ENCODE assay signal across 2 cellular contexts in the genomic region with DNA sequence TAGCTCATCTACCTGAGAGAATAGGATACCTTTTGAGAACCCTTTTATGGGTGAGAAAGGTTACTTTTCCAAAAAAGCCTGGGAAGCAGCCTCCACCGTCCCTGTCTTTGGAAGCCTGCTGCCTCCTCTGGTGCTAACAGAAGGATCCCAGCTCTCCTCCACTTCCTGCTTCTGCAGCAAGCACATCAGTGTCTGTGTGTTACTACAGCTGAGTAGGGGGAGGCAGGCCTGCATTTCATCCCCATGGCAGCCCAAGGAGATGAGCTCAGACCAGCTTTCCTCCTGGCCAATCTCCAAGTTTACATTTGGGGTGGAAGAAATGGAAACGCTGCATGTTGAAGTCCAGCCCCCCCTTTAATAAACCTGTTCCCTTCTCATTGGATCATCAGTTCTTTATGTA.
TF ChIP-seq lines count a peak whose summit lies in the region.

No MANE protein-coding gene starts in this region.

TF ChIP-seq in HepG2, 621 proteins besides CTCF, POLR2A, EP300 and RAD21:
- TF ChIP-seq GLI4 (CRISPR knock-in tag; IDR thresholded peaks at IDR 0.05; ENCODE audit: borderline replicate concordance): no peak
- peak; percentile 65 for TF ChIP-seq RBM22 (optimal IDR thresholded peaks at IDR 0.05; ENCODE audit: low read length)

TF ChIP-seq in SK-N-SH, 30 proteins besides CTCF, POLR2A, EP300 and RAD21:
- TF ChIP-seq ELF1 (IDR thresholded peaks at IDR 0.05) (peak; percentile 26; the same call in 1 of the 2 replicates), TCF12 (IDR thresholded peaks at IDR 0.05) (peak; percentile 35; the same call in 1 of the 2 replicates), MXI1 (IDR thresholded peaks at IDR 0.05; ENCODE audit: low read depth, low read length) (no peak)
- TF ChIP-seq, protein P1, sequence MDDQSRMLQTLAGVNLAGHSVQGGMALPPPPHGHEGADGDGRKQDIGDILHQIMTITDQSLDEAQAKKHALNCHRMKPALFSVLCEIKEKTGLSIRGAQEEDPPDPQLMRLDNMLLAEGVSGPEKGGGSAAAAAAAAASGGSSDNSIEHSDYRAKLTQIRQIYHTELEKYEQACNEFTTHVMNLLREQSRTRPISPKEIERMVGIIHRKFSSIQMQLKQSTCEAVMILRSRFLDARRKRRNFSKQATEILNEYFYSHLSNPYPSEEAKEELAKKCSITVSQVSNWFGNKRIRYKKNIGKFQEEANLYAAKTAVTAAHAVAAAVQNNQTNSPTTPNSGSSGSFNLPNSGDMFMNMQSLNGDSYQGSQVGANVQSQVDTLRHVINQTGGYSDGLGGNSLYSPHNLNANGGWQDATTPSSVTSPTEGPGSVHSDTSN (IDR thresholded peaks at IDR 0.05): 0 out of 2 replicates have a peak, but pooled peaks have one; percentile 9
